Comparison of ENCODE assay signal across 8 cellular contexts in the genomic region with DNA sequence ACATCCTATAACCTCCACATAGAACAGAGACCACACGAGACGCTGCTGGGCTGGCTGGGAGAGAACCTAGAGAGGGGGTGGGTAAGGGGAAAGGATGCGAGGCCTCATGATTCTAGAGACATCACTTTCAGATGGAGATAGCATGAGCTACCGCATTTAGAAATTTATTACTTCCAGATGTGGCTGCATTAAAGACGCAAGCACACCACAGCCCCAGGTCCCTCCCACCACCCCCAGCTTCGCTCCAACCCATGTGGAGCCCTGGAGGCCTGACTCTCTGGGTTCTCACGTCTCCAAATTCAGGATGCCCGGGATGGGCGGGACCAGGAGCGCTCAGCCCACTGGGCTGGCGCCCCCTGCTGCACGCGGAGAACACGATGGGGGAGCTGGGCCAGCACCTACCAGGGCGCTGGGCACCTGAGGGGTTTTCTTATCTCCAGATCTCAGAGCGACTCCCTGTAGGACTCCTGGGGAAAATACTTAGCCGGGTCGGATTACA. TPM values are rescaled to one million over a fixed set of nuclear protein-coding genes. Genes with fewer than 3 reads are reported as not detected.
DNase-seq lines count a peak whose midpoint lies in the region; ATAC-seq and TF ChIP-seq lines count a peak whose summit lies in the region.

No MANE protein-coding gene starts in this region.

- no peak overlapping the region for H3K9ac ChIP-seq in smooth muscle cell (ENCODE audit: low read depth)

- intact Hi-C loops in left ventricle myocardium inferior (cut with micrococcal nuclease) = no loop called here

- no peaks in the 10 kb centered on the region for H3K4me1 Mint-ChIP-seq in natural killer cell treated with Interleukin-12 subunit alpha and Interleukin-12 subunit beta and Interleukin-15 and Interleukin-18, amount 100 ng/mL, for 72 hours (ENCODE audit: low read depth in 2 of 2)

- no peaks in the 10 kb centered on the region for H3K9me3 Mint-ChIP-seq in natural killer cell treated with Interleukin-12 subunit alpha and Interleukin-12 subunit beta and Interleukin-15 and Interleukin-18, amount 100 ng/mL, for 72 hours

- H3K27ac Mint-ChIP-seq in natural killer cell treated with Interleukin-12 subunit alpha and Interleukin-12 subunit beta and Interleukin-15 and Interleukin-18, amount 100 ng/mL, for 72 hours = no peak overlapping the region

- H2AFZ ChIP-seq in smooth muscle cell (ENCODE audit: low read depth) = no peak overlapping the region

- ATAC-seq in natural killer cell treated with Interleukin-12 subunit alpha and Interleukin-12 subunit beta and Interleukin-15 and Interleukin-18, amount 100 ng/mL, for 72 hours = no peak

- H3K36me3 Mint-ChIP-seq in natural killer cell treated with Interleukin-12 subunit alpha and Interleukin-12 subunit beta and Interleukin-15 and Interleukin-18, amount 100 ng/mL, for 72 hours = no peaks in the 10 kb centered on the region

- peaks cover 26% of the 10 kb centered on the region for H3K36me3 ChIP-seq in left ventricle myocardium inferior
- no peaks in the 10 kb centered on the region for H3K36me3 ChIP-seq in smooth muscle cell (ENCODE audit: low read depth)

- H3K27me3 ChIP-seq in left ventricle myocardium inferior (ENCODE audit: low read depth) (no peaks in the 10 kb centered on the region), smooth muscle cell (ENCODE audit: low read depth) (no peaks in the 10 kb centered on the region)

- H3F3A ChIP-seq in smooth muscle cell (ENCODE audit: low read depth) = no peaks in the 10 kb centered on the region

- DNase-seq in left ventricle myocardium inferior = peak; percentile 78
- no peak for DNase-seq in smooth muscle cell (lab: John Stamatoyannopoulos, UW; ENCODE audit: unreplicated experiment)
- DNase-seq in natural killer cell treated with Interleukin-12 subunit alpha and Interleukin-12 subunit beta and Interleukin-15 and Interleukin-18, amount 100 ng/mL, for 72 hours (ENCODE audit: low spot score) = no peak
- no peak for DNase-seq in midbrain (lab: John Stamatoyannopoulos, UW)
- DNase-seq in inferior parietal cortex (ENCODE audit: extremely low spot score) = no peak
- DNase-seq in NCI-H146 treated with DMSO at 0.1 percent for 48 hours (lab: John Stamatoyannopoulos, UW; ENCODE audit: unreplicated experiment) = no peak

- H3K4me3 ChIP-seq in WI38 (ENCODE audit: low read depth, low read length) (no peak overlapping the region), left ventricle myocardium inferior (peak overlapping the region; percentile 51), smooth muscle cell (no peak overlapping the region)

- H3K4me1 ChIP-seq in left ventricle myocardium inferior (peaks cover 32% of the 10 kb centered on the region), smooth muscle cell (ENCODE audit: low read depth) (no peaks in the 10 kb centered on the region)

- H3K4me2 ChIP-seq in smooth muscle cell = no peak overlapping the region

- H3K27me3 Mint-ChIP-seq in natural killer cell treated with Interleukin-12 subunit alpha and Interleukin-12 subunit beta and Interleukin-15 and Interleukin-18, amount 100 ng/mL, for 72 hours = no peaks in the 10 kb centered on the region

- H3K4me3 Mint-ChIP-seq in natural killer cell treated with Interleukin-12 subunit alpha and Interleukin-12 subunit beta and Interleukin-15 and Interleukin-18, amount 100 ng/mL, for 72 hours = no peak overlapping the region

- H3K27ac ChIP-seq in left ventricle myocardium inferior (replicated peaks) (peak overlapping the region; percentile 85), smooth muscle cell (ENCODE audit: low read depth) (no peak overlapping the region)

- H3K9me3 ChIP-seq in left ventricle myocardium inferior (replicated peaks) (no peaks in the 10 kb centered on the region), smooth muscle cell (replicated peaks; ENCODE audit: low read depth) (no peaks in the 10 kb centered on the region)

- no peaks in the 10 kb centered on the region for H3K79me2 ChIP-seq in smooth muscle cell (ENCODE audit: low read depth)

- no peaks in the 10 kb centered on the region for H4K20me1 ChIP-seq in smooth muscle cell (ENCODE audit: low read depth)

- WGBS in smooth muscle cell (ENCODE audit: low lambda C conversion rate) = 41% methylated on average over 18 of the region's 18 CpGs

- 0 out of 3 replicates have a peak, but pooled peaks have one; percentile 26 for TF ChIP-seq CTCF in GM12872 (IDR thresholded peaks at IDR 0.05; ENCODE audit: insufficient read depth, low read depth, low read length)
- TF ChIP-seq CTCF in WI38 (IDR thresholded peaks at IDR 0.05; ENCODE audit: low read depth, low read length) = peak; percentile 38
- peak; percentile 57 for TF ChIP-seq CTCF in left ventricle myocardium inferior (IDR thresholded peaks at IDR 0.05; ENCODE audit: borderline replicate concordance)
- TF ChIP-seq CTCF in smooth muscle cell (IDR thresholded peaks at IDR 0.05; ENCODE audit: borderline replicate concordance, insufficient read depth, poor library complexity, severe bottlenecking) = peak; percentile 45

RNA-seq across cellular contexts. Expression of gene MRPL21, which starts 13.6 kb away (rescaled TPM):
- total RNA-seq in left ventricle myocardium inferior = 121 TPM
- 41.2 and 49.3 TPM in 2 replicates for total RNA-seq in smooth muscle cell
- polyA plus RNA-seq in smooth muscle cell = 110 and 116 TPM in 2 replicates
- 100 to 1,000 TPM in 1 of 2 donors, 10 to 100 TPM in 1; 57.6 to 108 TPM for total RNA-seq in natural killer cell treated with Interleukin-12 subunit alpha and Interleukin-12 subunit beta and Interleukin-15 and Interleukin-18, amount 100 ng/mL, for 72 hours

RNA-seq across cellular contexts. Expression of gene IGHMBP2, which starts 13.7 kb away (rescaled TPM):
- total RNA-seq in left ventricle myocardium inferior = 13.2 TPM
- total RNA-seq in smooth muscle cell = 9.5 and 13.3 TPM in 2 replicates
- 12.1 and 13.2 TPM in 2 replicates for polyA plus RNA-seq in smooth muscle cell
- total RNA-seq in natural killer cell treated with Interleukin-12 subunit alpha and Interleukin-12 subunit beta and Interleukin-15 and Interleukin-18, amount 100 ng/mL, for 72 hours = 10 to 100 TPM; 32.8 to 62.9 TPM

RNA-seq across cellular contexts. Expression of gene CPT1A, which starts 48.3 kb away (rescaled TPM):
- total RNA-seq in left ventricle myocardium inferior = 73.1 TPM
- total RNA-seq in smooth muscle cell = 1.7 and 1.9 TPM in 2 replicates
- 0.24 and 0.98 TPM in 2 replicates for polyA plus RNA-seq in smooth muscle cell
- 10 to 100 TPM; 26.7 to 32.3 TPM for total RNA-seq in natural killer cell treated with Interleukin-12 subunit alpha and Interleukin-12 subunit beta and Interleukin-15 and Interleukin-18, amount 100 ng/mL, for 72 hours
